Comparison of ENCODE assay signal across 10 cellular contexts in genomic region chr17:74008196-74008595, GRCh38.
DNase-seq lines count a peak whose midpoint lies in the region; ATAC-seq, FAIRE-seq and TF ChIP-seq lines count a peak whose summit lies in the region.
"Had no signal": no experiment of that assay in that cellular context is flagged by ENCODE, and none has a peak within 500 bp of the region (broad histone marks: within the 10 kb centered on the region; RNA-seq: fewer than 3 reads in every experiment).

No MANE protein-coding gene starts in this region.

- H2AFZ ChIP-seq in K562 (ENCODE audit: low read depth, low read length): no peak overlapping the region

- TF ChIP-seq CTCF in K562 (IDR thresholded peaks at IDR 0.05 in 2 of 3, conservative IDR thresholded peaks at IDR 0.05 in 1 of 3; ENCODE audit: insufficient read depth in 2 of 3, low read depth in 1 of 3, low read length in 3 of 3): peak; percentile 39 to 50 (median 49); a peak in 5 of 6 replicates

- H3K9me1 ChIP-seq in K562 (ENCODE audit: control insufficient read depth, insufficient read depth, low read length): peaks cover 3% of the 10 kb centered on the region

- CTCF ChIA-PET in K562 (lab: Yijun Ruan, JAX; ENCODE audit: low intra/inter-chr PET ratio): no interaction called here

- no peak overlapping the region for H3K4me2 ChIP-seq in K562 (ENCODE audit: insufficient read depth, low read length)

- no peak overlapping the region for H3K4me3 ChIP-seq in K562
- H3K4me3 ChIP-seq: SK-N-MC had no signal

- intact Hi-C loops in K562 (cut with micrococcal nuclease): no loop called here

- no peaks in the 10 kb centered on the region for H3K9me3 ChIP-seq in K562 (replicated peaks; ENCODE audit: control insufficient read depth, insufficient read depth, low read depth, low read length)

- 13% methylated on average over 10 of the region's 10 CpGs for WGBS in K562 (ENCODE audit: insufficient coverage, low coverage, missing lambda C conversion rate)

- H3K36me3 ChIP-seq in K562 (ENCODE audit: control insufficient read depth, insufficient read depth, low read length): no peaks in the 10 kb centered on the region

- FAIRE-seq in K562 (lab: Jason Lieb, UNC): peak; percentile 42

- peaks cover 3% of the 10 kb centered on the region; the same call in 1 of the 2 replicates for H4K20me1 ChIP-seq in K562 (replicated peaks; ENCODE audit: control insufficient read depth, insufficient read depth, low read length)

- H3K27me3 ChIP-seq in K562 (ENCODE audit: control insufficient read depth in 2 of 2, insufficient read depth in 2 of 2, low read length in 2 of 2): peaks cover 7 to 34% of the 10 kb centered on the region in 2 experiments; a peak in 3 of 5 replicates

- H3K27ac ChIP-seq in K562 (ENCODE audit: extremely low read depth, low read depth, low read length): no peak overlapping the region
- H3K27ac ChIP-seq: epithelial cell of prostate, SK-N-MC had no signal

- ATAC-seq in K562: peak; percentile 83

- no TSS peak for BruUV-seq in K562 (replicated peaks; lab: Mats Ljungman, UMichigan)

- in situ Hi-C loops in K562 (cut with MboI): no loop called here

- peak in 1 of 2 experiments; percentile 30; a peak in 1 of 4 replicates for TF ChIP-seq RAD21 in K562 (CRISPR knock-in tag; conservative IDR thresholded peaks at IDR 0.05 in 1 of 2, IDR thresholded peaks at IDR 0.05 in 1 of 2)

- TF ChIP-seq EP300 in K562 (IDR thresholded peaks at IDR 0.05; ENCODE audit: low read length): no peak

- peak; percentile 27 for DNase-seq in activated T-cell treated with anti-CD3 and anti-CD28 coated beads for 48 hours (ENCODE audit: low read depth)
- DNase-seq in activated T-cell treated with anti-CD3 and anti-CD28 coated beads, Interleukin-2, amount 50 U/mL, for 1 hour: no peak
- peak; percentile 65 for DNase-seq in NCI-H510A treated with DMSO at 0.1 percent for 48 hours (lab: John Stamatoyannopoulos, UW)
- DNase-seq in K562 (ENCODE audit: extremely low read depth in 1 of 4, low spot score in 3 of 4): peak in 2 of 4 experiments; percentile 33 to 52
- DNase-seq in stimulated activated CD8-positive, alpha-beta memory T cell treated with anti-CD3 and anti-CD28 coated beads, Interleukin-7, amount 100 ng/mL, for 48 hours (ENCODE audit: extremely low read depth in 1 of 2, low read depth in 1 of 2): peak; percentile 5 to 35
- no peak for DNase-seq in retina
- DNase-seq in HCEC 1CT: no peak
- DNase-seq in NCI-H128 (lab: John Stamatoyannopoulos, UW; ENCODE audit: unreplicated experiment): no peak

- no peaks in the 10 kb centered on the region for H3K79me2 ChIP-seq in K562 (ENCODE audit: control insufficient read depth, insufficient read depth, low read length)

- no peaks in the 10 kb centered on the region for H3K4me1 ChIP-seq in K562 (replicated peaks in 1 of 2; ENCODE audit: control insufficient read depth in 2 of 2, insufficient read depth in 2 of 2, low read length in 2 of 2)

- no peak for TF ChIP-seq POLR2A in K562 (conservative IDR thresholded peaks at IDR 0.05)

- H3K9ac ChIP-seq in K562 (ENCODE audit: insufficient read depth in 1 of 2, low read depth in 2 of 2, low read length in 2 of 2): no peak overlapping the region

- POLR2A ChIA-PET in K562 (lab: Yijun Ruan, JAX): no interaction called here

TF ChIP-seq in K562, 482 proteins besides CTCF, POLR2A, EP300 and RAD21:
- TF ChIP-seq ZEB2 (IDR thresholded peaks at IDR 0.05) (no peak), SPI1 (IDR thresholded peaks at IDR 0.05; ENCODE audit: borderline replicate concordance, low read depth, low read length) (peak; percentile 34; the same call in 1 of the 2 replicates), ZNF740 (CRISPR knock-in tag; IDR thresholded peaks at IDR 0.05) (peak; percentile 64; the same call in 1 of the 2 replicates), ZNF740 (tag; IDR thresholded peaks at IDR 0.05) (peak in 1 of 2 experiments; percentile 58; a peak in 2 of 4 replicates), CTBP1 (IDR thresholded peaks at IDR 0.05; ENCODE audit: borderline replicate concordance) (no peak)

Comparison
In these comparisons a context has a peak if more than half of its experiments do, and no peak if none do; other contexts are left out.
1. DNase-seq: peak in activated T-cell treated with anti-CD3 and anti-CD28 coated beads for 48 hours (single experiment), NCI-H510A treated with DMSO at 0.1 percent for 48 hours (single experiment) and stimulated activated CD8-positive, alpha-beta memory T cell treated with anti-CD3 and anti-CD28 coated beads, Interleukin-7, amount 100 ng/mL, for 48 hours (2 of 2); none in activated T-cell treated with anti-CD3 and anti-CD28 coated beads, Interleukin-2, amount 50 U/mL, for 1 hour (single experiment), retina (single experiment), HCEC 1CT (single experiment) and NCI-H128 (single experiment).